Comparison of ENCODE assay signal across 1 cellular context in genomic region chr3:131743126-131743525, GRCh38.
A peak's percentile ranks its signal among the peaks of the same experiment; 100 is the strongest.
TF ChIP-seq lines count a peak whose summit lies in the region.

No MANE protein-coding gene starts in this region.

TF ChIP-seq in SK-N-SH, 30 proteins besides CTCF, POLR2A, EP300 and RAD21 (continued from another document):
- TF ChIP-seq EZH2phosphoT487 (IDR thresholded peaks at IDR 0.05; ENCODE audit: borderline replicate concordance, low read depth) (no peak), RXRA (IDR thresholded peaks at IDR 0.05; ENCODE audit: borderline replicate concordance, low read depth) (no peak), MEF2A (IDR thresholded peaks at IDR 0.05; ENCODE audit: borderline replicate concordance, low read depth) (no peak), PBX3 (IDR thresholded peaks at IDR 0.05) (no peak), ELF1 (IDR thresholded peaks at IDR 0.05) (no peak), NRF1 (IDR thresholded peaks at IDR 0.05; ENCODE audit: low read depth, low read length) (no peak), FOSL2 (IDR thresholded peaks at IDR 0.05; ENCODE audit: borderline replicate concordance, low read depth) (no peak), RFX5 (IDR thresholded peaks at IDR 0.05; ENCODE audit: low read length) (no peak), REST (IDR thresholded peaks at IDR 0.05; ENCODE audit: low read depth, low read length) (no peak), TCF12 (IDR thresholded peaks at IDR 0.05) (no peak), RCOR1 (IDR thresholded peaks at IDR 0.05; ENCODE audit: low read length) (peak; percentile 71), TAF1 (IDR thresholded peaks at IDR 0.05; ENCODE audit: borderline replicate concordance, low read depth, low read length) (no peak), IRF3 (IDR thresholded peaks at IDR 0.05; ENCODE audit: low read depth, low read length) (no peak), FOXM1 (IDR thresholded peaks at IDR 0.05; ENCODE audit: low read depth) (no peak)
TF ChIP-seq in SK-N-SH: peak in this region for 3.
